In genomic region chr2:161576421-161576820, GRCh38 we compare ENCODE assay signal across 9 cellular contexts. TPM values are rescaled to one million over a fixed set of nuclear protein-coding genes. Genes with fewer than 3 reads are reported as not detected.
DNase-seq lines count a peak whose midpoint lies in the region; ATAC-seq, FAIRE-seq and TF ChIP-seq lines count a peak whose summit lies in the region.
"Had no signal": no experiment of that assay in that cellular context is flagged by ENCODE, and none has a peak within 500 bp of the region (broad histone marks: within the 10 kb centered on the region; RNA-seq: fewer than 3 reads in every experiment).

No MANE protein-coding gene starts in this region.

- CTCF ChIA-PET in BJ (lab: Yijun Ruan, JAX), result interaction anchor here (0.6 to 2.0 kb wide), 2 partner anchors 10 to 16 kb away, joined by 3 to 8 read pairs; no protein-coding TSS in a partner anchor

- no peak overlapping the region for H3K9ac ChIP-seq in SU-DHL-6 (ENCODE audit: low read length)

- POLR2A ChIA-PET in BJ (lab: Charles Lee), result no interaction called here

- no peak overlapping the region for H2AFZ ChIP-seq in SU-DHL-6 (ENCODE audit: low read depth, low read length, severe bottlenecking)

- DNase-seq in BJ (ENCODE audit: low read depth) (no peak), RCC 7860 (ENCODE audit: low spot score) (no peak), mucosa of gallbladder (ENCODE audit: low spot score) (no peak), uterus (no peak)

- no peak overlapping the region for H3K27ac ChIP-seq in SU-DHL-6 (ENCODE audit: low read depth, low read length)
- no peak overlapping the region for H3K27ac ChIP-seq in uterus

- no peak for TF ChIP-seq POLR2A in uterus (IDR thresholded peaks at IDR 0.05)

- H3K4me3 ChIP-seq in BJ (ENCODE audit: low read depth, low read length), result no peak overlapping the region
- H3K4me3 ChIP-seq in SU-DHL-6 (ENCODE audit: insufficient read depth, low read length, poor library complexity, severe bottlenecking), result no peak overlapping the region
- no peak overlapping the region for H3K4me3 ChIP-seq in uterus
- H3K4me3 ChIP-seq: lung had no signal

- H3F3A ChIP-seq in SU-DHL-6 (ENCODE audit: insufficient read depth), result no peaks in the 10 kb centered on the region

- TF ChIP-seq CTCF in BJ (IDR thresholded peaks at IDR 0.05; ENCODE audit: insufficient read depth, low read depth, low read length) (peak; percentile 28; the same call in 1 of the 2 replicates), SU-DHL-6 (IDR thresholded peaks at IDR 0.05; ENCODE audit: insufficient read depth, low read length, poor library complexity, severe bottlenecking) (peak; percentile 8), uterus (IDR thresholded peaks at IDR 0.05) (no peak)

- H3K36me3 ChIP-seq in BJ (ENCODE audit: control insufficient read depth, insufficient read depth, low read length), result no peaks in the 10 kb centered on the region
- H3K36me3 ChIP-seq in SU-DHL-6 (ENCODE audit: low read length), result no peaks in the 10 kb centered on the region
- no peaks in the 10 kb centered on the region for H3K36me3 ChIP-seq in uterus

- intact Hi-C loops in uterus (cut with DNase I; ENCODE audit: low total_unique reads), result no loop called here

- H3K9me3 ChIP-seq in SU-DHL-6 (ENCODE audit: insufficient read depth, low read length) (no peaks in the 10 kb centered on the region), uterus (no peaks in the 10 kb centered on the region)

- no peak overlapping the region for H3K4me2 ChIP-seq in SU-DHL-6 (ENCODE audit: low read depth, low read length, poor library complexity, severe bottlenecking)

- H3K27me3 ChIP-seq in BJ (ENCODE audit: control insufficient read depth, insufficient read depth, low read length), result no peaks in the 10 kb centered on the region
- H3K27me3 ChIP-seq in SU-DHL-6 (ENCODE audit: low read length), result no peaks in the 10 kb centered on the region
- H3K27me3 ChIP-seq in uterus, result no peaks in the 10 kb centered on the region

- H3K79me2 ChIP-seq in SU-DHL-6 (ENCODE audit: insufficient read depth, low read length), result no peaks in the 10 kb centered on the region

- no peaks in the 10 kb centered on the region for H3K4me1 ChIP-seq in uterus

- ATAC-seq in GM18909 (IDR thresholded peaks at IDR 0.05; ENCODE audit: poor library complexity, unreplicated experiment) (peak; percentile 93), HG03060 (IDR thresholded peaks at IDR 0.05; ENCODE audit: low read depth, unreplicated experiment) (peak; percentile 79), HG03045 (IDR thresholded peaks at IDR 0.05; ENCODE audit: unreplicated experiment) (no peak)

- no peak for FAIRE-seq in RCC 7860 (lab: Jason Lieb, UNC)

- no peaks in the 10 kb centered on the region for H4K20me1 ChIP-seq in SU-DHL-6 (ENCODE audit: low read depth, low read length)

- no peaks in the 10 kb centered on the region for H3K9me2 ChIP-seq in SU-DHL-6 (replicated peaks; ENCODE audit: insufficient read depth, low read length)

RNA-seq across cellular contexts. Expression of gene SLC4A10, which starts 47.8 kb away (rescaled TPM):
- not detected in 2 replicates for polyA plus RNA-seq in BJ (2011; rRNA removed)
- not detected in 2 replicates for polyA minus RNA-seq in BJ (2011; rRNA and poly(A)+ RNA removed)
- 0.32 TPM for total RNA-seq in mucosa of gallbladder
- total RNA-seq in uterus, result under 1 TPM in 2 of 4 donors, not detected in 2; 0.06 to 0.55 TPM

Comparison
In these comparisons a context has a peak if more than half of its experiments do, and no peak if none do; other contexts are left out.
1. CTCF ChIP-seq: peak in BJ (single experiment) and SU-DHL-6 (single experiment); none in uterus (0 of 4).